23 cellular contexts compared by ENCODE assay signal in genomic region chr20:37602634-37603033, GRCh38.
DNase-seq lines count a peak whose midpoint lies in the region; ATAC-seq, FAIRE-seq and TF ChIP-seq lines count a peak whose summit lies in the region.
"Had no signal": no experiment of that assay in that cellular context is flagged by ENCODE, and none has a peak within 500 bp of the region (broad histone marks: within the 10 kb centered on the region; RNA-seq: fewer than 3 reads in every experiment).

No MANE protein-coding gene starts in this region.

- H3K4me2 ChIP-seq in HepG2 (ENCODE audit: low read depth, low read length), result no peak overlapping the region
- H3K4me2 ChIP-seq: BLaER1 treated with 17β-estradiol and CSF1 and Interleukin-3, amounts not matched to agents 10 nM and 100 nM had no signal

- POLR2A ChIA-PET in HepG2 (lab: Yijun Ruan, JAX), result no interaction called here
- POLR2A ChIA-PET in HEK293 (lab: Yijun Ruan, JAX), result no interaction called here
- POLR2A ChIA-PET in activated CD8-positive, alpha-beta T cell treated with anti-CD3 and anti-CD28 coated beads for 36 hours (lab: Charles Lee), result no interaction called here

- no peaks in the 10 kb centered on the region for H3K9me3 ChIP-seq in HepG2 (ENCODE audit: low read length)
- H3K9me3 ChIP-seq in right lobe of liver, result no peaks in the 10 kb centered on the region
- H3K9me3 ChIP-seq in HEK293 (ENCODE audit: control insufficient read depth, insufficient read depth, low read depth, low read length), result no peaks in the 10 kb centered on the region
- no peaks in the 10 kb centered on the region for H3K9me3 ChIP-seq in SK-N-MC (ENCODE audit: low read depth, low read length)
- H3K9me3 ChIP-seq: BE2C; BLaER1 treated with 17β-estradiol and CSF1 and Interleukin-3, amounts not matched to agents 10 nM and 100 nM; HAP-1 had no signal

- TF ChIP-seq EP300 in HepG2 (IDR thresholded peaks at IDR 0.05; ENCODE audit: low read depth in 2 of 2, low read length in 2 of 2) (no peak), HepG2 (CRISPR knock-in tag; IDR thresholded peaks at IDR 0.05; ENCODE audit: borderline replicate concordance) (no peak)

- H3K27ac ChIP-seq in HepG2 (ENCODE audit: extremely low read length, insufficient read depth, low read length), result no peak overlapping the region
- H3K27ac ChIP-seq in right lobe of liver, result no peak overlapping the region
- no peak overlapping the region for H3K27ac ChIP-seq in HEK293 (ENCODE audit: extremely low read depth, low read depth, low read length)
- peak overlapping the region; percentile 91 for H3K27ac ChIP-seq in SK-N-MC
- H3K27ac ChIP-seq: BLaER1 treated with 17β-estradiol and CSF1 and Interleukin-3, amounts not matched to agents 10 nM and 100 nM had no signal

- TF ChIP-seq RAD21 in HepG2 (CRISPR knock-in tag; IDR thresholded peaks at IDR 0.05), result no peak

- H3K27me3 Mint-ChIP-seq in activated CD8-positive, alpha-beta T cell treated with anti-CD3 and anti-CD28 coated beads for 36 hours, result peaks cover 23% of the 10 kb centered on the region

- no peaks in the 10 kb centered on the region for H3K36me3 Mint-ChIP-seq in activated CD8-positive, alpha-beta T cell treated with anti-CD3 and anti-CD28 coated beads for 36 hours (ENCODE audit: low read depth)
- H3K36me3 Mint-ChIP-seq: CD14-positive monocyte; CD8-positive, alpha-beta memory T cell had no signal

- no peaks in the 10 kb centered on the region for H3K9me3 Mint-ChIP-seq in activated CD8-positive, alpha-beta T cell treated with anti-CD3 and anti-CD28 coated beads for 36 hours
- H3K9me3 Mint-ChIP-seq: CD4-positive, alpha-beta T cell had no signal

- TF ChIP-seq POLR2A in HepG2 (IDR thresholded peaks at IDR 0.05; ENCODE audit: insufficient read depth in 1 of 2, low read depth in 2 of 2, low read length in 2 of 2) (no peak), right lobe of liver (IDR thresholded peaks at IDR 0.05) (no peak)

- H3K27ac Mint-ChIP-seq in activated CD8-positive, alpha-beta T cell treated with anti-CD3 and anti-CD28 coated beads for 36 hours, result no peak overlapping the region
- H3K27ac Mint-ChIP-seq: CD4-positive, alpha-beta T cell had no signal

- H4K20me1 ChIP-seq in HepG2 (ENCODE audit: insufficient read depth, low read length), result no peaks in the 10 kb centered on the region
- H4K20me1 ChIP-seq: BLaER1 treated with 17β-estradiol and CSF1 and Interleukin-3, amounts not matched to agents 10 nM and 100 nM had no signal

- H3K4me3 ChIP-seq in HepG2 (replicated peaks in 1 of 3; ENCODE audit: insufficient read depth in 1 of 3, low read depth in 2 of 3, low read length in 3 of 3) (no peak overlapping the region), right lobe of liver (no peak overlapping the region), HEK293 (ENCODE audit: low read depth, low read length) (no peak overlapping the region), SK-N-MC (no peak overlapping the region), choroid plexus epithelial cell (ENCODE audit: low read depth, low read length) (no peak overlapping the region)
- H3K4me3 ChIP-seq: BLaER1 treated with 17β-estradiol and CSF1 and Interleukin-3, amounts not matched to agents 10 nM and 100 nM; HAP-1 had no signal

- CTCF ChIA-PET in HepG2 (lab: Yijun Ruan, JAX; ENCODE audit: low intra/inter-chr PET ratio, low total read pairs), result no interaction called here
- CTCF ChIA-PET in HEK293 (lab: Yijun Ruan, JAX), result interaction anchor here (1.6 kb wide), 1 partner anchor 39 kb away, joined by 4 read pairs; no protein-coding TSS in a partner anchor
- CTCF ChIA-PET in activated CD8-positive, alpha-beta T cell treated with anti-CD3 and anti-CD28 coated beads for 36 hours (lab: Charles Lee), result no interaction called here

- intact Hi-C loops in HepG2 (cut with micrococcal nuclease; ENCODE audit: unreplicated experiment) (no loop called here), right lobe of liver (cut with DNase I) (no loop called here)
- intact Hi-C loops in activated CD8-positive, alpha-beta T cell treated with anti-CD3 and anti-CD28 coated beads for 36 hours (cut with micrococcal nuclease), result no loop called here

- no peak for FAIRE-seq in HepG2 (lab: Jason Lieb, UNC)
- FAIRE-seq: D721Med, G401.6, GM12892, H54 had no signal

- DNase-seq in HepG2 (ENCODE audit: low spot score) (no peak), right lobe of liver (no peak), SK-N-MC (ENCODE audit: low read depth, low spot score) (peak; percentile 69), choroid plexus epithelial cell (ENCODE audit: low read depth) (peak; percentile 5), SKM-1 treated with dmso at 0.1 percent for 144 hours (lab: John Stamatoyannopoulos, UW; ENCODE audit: unreplicated experiment) (no peak), NCI-H82 treated with DMSO at 0.1 percent for 48 hours (lab: John Stamatoyannopoulos, UW; ENCODE audit: unreplicated experiment) (no peak)
- DNase-seq in activated CD8-positive, alpha-beta T cell treated with anti-CD3 and anti-CD28 coated beads for 36 hours, result no peak
- DNase-seq: ACHN; AML-193; BE2C; CD4-positive, alpha-beta T cell; CD8-positive, alpha-beta memory T cell; DMS 273 treated with DMSO at 0.1 percent for 48 hours; DND-41; GOT3 had no signal

- no peaks in the 10 kb centered on the region for H3K4me1 Mint-ChIP-seq in activated CD8-positive, alpha-beta T cell treated with anti-CD3 and anti-CD28 coated beads for 36 hours (ENCODE audit: low read depth)
- H3K4me1 Mint-ChIP-seq: CD14-positive monocyte; CD8-positive, alpha-beta memory T cell had no signal

- H3K9ac ChIP-seq in HepG2 (ENCODE audit: insufficient read depth, low read depth, low read length) (no peak overlapping the region), SK-N-MC (ENCODE audit: insufficient read length) (no peak overlapping the region)
- H3K9ac ChIP-seq: BLaER1 treated with 17β-estradiol and CSF1 and Interleukin-3, amounts not matched to agents 10 nM and 100 nM had no signal

- H3K27me3 ChIP-seq in HepG2 (ENCODE audit: control insufficient read depth in 1 of 2, insufficient read depth in 2 of 2, low read length in 2 of 2), result peaks cover 2 to 55% of the 10 kb centered on the region in 2 experiments; a peak in 4 of 5 replicates
- no peaks in the 10 kb centered on the region for H3K27me3 ChIP-seq in right lobe of liver
- H3K27me3 ChIP-seq: BE2C had no signal

- no peak for ATAC-seq in HepG2
- no peak for ATAC-seq in right lobe of liver
- no peak for ATAC-seq in activated CD8-positive, alpha-beta T cell treated with anti-CD3 and anti-CD28 coated beads for 36 hours

- H3K4me3 Mint-ChIP-seq in activated CD8-positive, alpha-beta T cell treated with anti-CD3 and anti-CD28 coated beads for 36 hours, result no peak overlapping the region
- H3K4me3 Mint-ChIP-seq: CD14-positive monocyte; CD4-positive, alpha-beta T cell; CD8-positive, alpha-beta memory T cell had no signal

- H3K36me3 ChIP-seq in HepG2 (replicated peaks in 1 of 2; ENCODE audit: control insufficient read depth in 1 of 2, insufficient read depth in 2 of 2, low read length in 2 of 2), result no peaks in the 10 kb centered on the region
- no peaks in the 10 kb centered on the region for H3K36me3 ChIP-seq in right lobe of liver
- no peaks in the 10 kb centered on the region for H3K36me3 ChIP-seq in HEK293 (ENCODE audit: control insufficient read depth in 2 of 2, insufficient read depth in 1 of 2, low read length in 2 of 2)
- no peaks in the 10 kb centered on the region for H3K36me3 ChIP-seq in SK-N-MC (ENCODE audit: insufficient read depth, low read length)
- H3K36me3 ChIP-seq: BE2C; BLaER1 treated with 17β-estradiol and CSF1 and Interleukin-3, amounts not matched to agents 10 nM and 100 nM; HAP-1 had no signal

- in situ Hi-C loops in HepG2 (cut with HindIII; ENCODE audit: extremely low pct_ligation_motif_present, low pct_unique_long_range_greater_than_20kb), result no loop called here

- no TSS peak for BruUV-seq in HepG2 (replicated peaks; lab: Mats Ljungman, UMichigan)

- H3K79me2 ChIP-seq in HepG2 (ENCODE audit: insufficient read depth, low read length), result no peaks in the 10 kb centered on the region

- no peak overlapping the region for H2AFZ ChIP-seq in HepG2 (ENCODE audit: low read length)

- TF ChIP-seq CTCF in HepG2 (CRISPR knock-in tag; IDR thresholded peaks at IDR 0.05) (no peak), right lobe of liver (IDR thresholded peaks at IDR 0.05) (no peak), HEK293 (tag by site-specific recombination; IDR thresholded peaks at IDR 0.05) (no peak), choroid plexus epithelial cell (conservative IDR thresholded peaks at IDR 0.05; ENCODE audit: low read depth, low read length) (no peak)
- no peak for TF ChIP-seq CTCF in activated CD8-positive, alpha-beta T cell treated with anti-CD3 and anti-CD28 coated beads for 36 hours (IDR thresholded peaks at IDR 0.05)

- H3K4me1 ChIP-seq in HepG2 (ENCODE audit: insufficient read depth, low read length) (no peaks in the 10 kb centered on the region), right lobe of liver (no peaks in the 10 kb centered on the region), HEK293 (ENCODE audit: control insufficient read depth, insufficient read depth, low read length) (no peaks in the 10 kb centered on the region)
- H3K4me1 ChIP-seq: HAP-1 had no signal

- 30% methylated on average over 6 of the region's 6 CpGs for WGBS in HepG2 (ENCODE audit: low lambda C conversion rate)
- WGBS in right lobe of liver (ENCODE audit: insufficient coverage, low coverage, low lambda C conversion rate, missing lambda C conversion rate), result 69% methylated on average over 4 of the region's 6 CpGs

TF ChIP-seq in HepG2, 621 proteins besides CTCF, POLR2A, EP300 and RAD21 (continues in another document):
- TF ChIP-seq RFX3 (CRISPR knock-in tag; IDR thresholded peaks at IDR 0.05) (no peak), NR2F1 (CRISPR knock-in tag; IDR thresholded peaks at IDR 0.05) (no peak)

TF ChIP-seq in HEK293, 187 proteins besides CTCF, POLR2A, EP300 and RAD21 (continues in another document):
- no peak for TF ChIP-seq AEBP2 (tag by site-specific recombination; IDR thresholded peaks at IDR 0.05; ENCODE audit: borderline replicate concordance)
- TF ChIP-seq ZNF585B (tag by site-specific recombination; IDR thresholded peaks at IDR 0.05), result no peak
- 0 out of 2 replicates have a peak, but pooled peaks have one; percentile 9 for TF ChIP-seq ZIC2 (tag by site-specific recombination; IDR thresholded peaks at IDR 0.05)

Comparison
In these comparisons a context has a peak if more than half of its experiments do, and no peak if none do; other contexts are left out.
1. DNase-seq: peak in SK-N-MC (single experiment) and choroid plexus epithelial cell (single experiment); none in HepG2 (single experiment), right lobe of liver (0 of 3), activated CD8-positive, alpha-beta T cell treated with anti-CD3 and anti-CD28 coated beads for 36 hours (single experiment), SKM-1 treated with dmso at 0.1 percent for 144 hours (single experiment) and NCI-H82 treated with DMSO at 0.1 percent for 48 hours (single experiment).
2. Of the 63 proteins assayed by ChIP-seq in both HepG2 and HEK293: peak only in HepG2: none; only in HEK293: ATF2; in both: none; in neither: 62.